8 cellular contexts compared by ENCODE assay signal in genomic region chr11:71342951-71343827, GRCh38.
DNase-seq lines count a peak whose midpoint lies in the region; ATAC-seq and TF ChIP-seq lines count a peak whose summit lies in the region.

No MANE protein-coding gene starts in this region.

- peak; percentile 38 for TF ChIP-seq CTCF in KMS-11 (conservative IDR thresholded peaks at IDR 0.05; ENCODE audit: low read depth, low read length)

- no peak overlapping the region for H3K4me3 ChIP-seq in KMS-11 (IDR thresholded peaks at IDR 0.05; ENCODE audit: insufficient read depth, low read depth, low read length)
- no peak overlapping the region for H3K4me3 ChIP-seq in adipocyte (ENCODE audit: low read length)

- no peaks in the 10 kb centered on the region for H3K79me2 ChIP-seq in KMS-11 (ENCODE audit: insufficient read depth, low read depth)

- H4K20me1 ChIP-seq in KMS-11 (ENCODE audit: insufficient read depth): no peaks in the 10 kb centered on the region

- peak; percentile 5 to 28 for DNase-seq in NCI-H524 (lab: John Stamatoyannopoulos, UW)
- no peak for DNase-seq in NCI-H524 treated with DMSO at 0.1 percent for 48 hours (lab: John Stamatoyannopoulos, UW)
- DNase-seq in adipocyte (ENCODE audit: low read depth): peak; percentile 32
- peak; percentile 60 for DNase-seq in left lobe of liver (ENCODE audit: low spot score)

- H3K9me3 ChIP-seq in adipocyte (ENCODE audit: control insufficient read depth, low read length): peaks cover 9% of the 10 kb centered on the region

- H3K4me2 ChIP-seq in KMS-11: no peak overlapping the region

- ATAC-seq in left lobe of liver (peak; percentile 94), GM19035 (IDR thresholded peaks at IDR 0.05; ENCODE audit: unreplicated experiment) (no peak), GM19023 (IDR thresholded peaks at IDR 0.05; ENCODE audit: unreplicated experiment) (no peak), GM21390 (IDR thresholded peaks at IDR 0.05; ENCODE audit: unreplicated experiment) (no peak)

- H3K27me3 ChIP-seq in KMS-11 (ENCODE audit: insufficient read depth, low read depth) (peaks cover 3% of the 10 kb centered on the region; the same call in 1 of the 2 replicates), adipocyte (replicated peaks; ENCODE audit: control insufficient read depth, insufficient read depth, low read length) (peaks cover 33% of the 10 kb centered on the region)

- H3K36me3 ChIP-seq in KMS-11 (ENCODE audit: insufficient read depth): no peaks in the 10 kb centered on the region
- H3K36me3 ChIP-seq in adipocyte (ENCODE audit: control insufficient read depth, insufficient read depth, low read length, severe bottlenecking): no peaks in the 10 kb centered on the region

- no peak overlapping the region for H3K9ac ChIP-seq in KMS-11
- H3K9ac ChIP-seq in adipocyte (ENCODE audit: low read length): no peak overlapping the region

- H3K4me1 ChIP-seq in KMS-11 (ENCODE audit: low read depth, poor library complexity, severe bottlenecking) (no peaks in the 10 kb centered on the region), adipocyte (ENCODE audit: control insufficient read depth, insufficient read depth, low read length) (peaks cover 14% of the 10 kb centered on the region)

- no peak overlapping the region for H3K27ac ChIP-seq in KMS-11

- no peak overlapping the region for H2AFZ ChIP-seq in KMS-11 (ENCODE audit: low read depth)
